In genomic region chr17:71709271-71709670, GRCh38 we compare ENCODE assay signal across 1 cellular context.
TF ChIP-seq lines count a peak whose summit lies in the region.

No MANE protein-coding gene starts in this region.

TF ChIP-seq in IMR-90, 13 proteins besides CTCF, POLR2A, EP300 and RAD21:
- TF ChIP-seq CEBPB (IDR thresholded peaks at IDR 0.05; ENCODE audit: low read depth, low read length) (no peak), FOS (IDR thresholded peaks at IDR 0.05; ENCODE audit: low read depth, low read length) (no peak), MAZ (IDR thresholded peaks at IDR 0.05; ENCODE audit: borderline replicate concordance, low read depth, low read length) (no peak), RCOR1 (IDR thresholded peaks at IDR 0.05; ENCODE audit: insufficient replicate concordance, low read length) (no peak)
